Comparison of ENCODE assay signal across 9 cellular contexts in genomic region chr13:105363747-105364177, GRCh38.
DNase-seq lines count a peak whose midpoint lies in the region; ATAC-seq and TF ChIP-seq lines count a peak whose summit lies in the region.
"Had no signal": no experiment of that assay in that cellular context is flagged by ENCODE, and none has a peak within 500 bp of the region (broad histone marks: within the 10 kb centered on the region; RNA-seq: fewer than 3 reads in every experiment).

No MANE protein-coding gene starts in this region.

- DNase-seq in COLO829 (ENCODE audit: low spot score) (peak; percentile 22), NCI-H128 (lab: John Stamatoyannopoulos, UW; ENCODE audit: unreplicated experiment) (peak; percentile 58), left kidney (ENCODE audit: low read depth, low spot score) (peak; percentile 44), EL (no peak), RPMI8226 (no peak), NCI-H524 treated with DMSO at 0.1 percent for 48 hours (lab: John Stamatoyannopoulos, UW) (no peak)
- DNase-seq: activated naive CD8-positive, alpha-beta T cell treated with anti-CD3 and anti-CD28 coated beads for 36 hours had no signal

- ATAC-seq in SK-N-SH treated with all-trans-retinoic acid at 6 μM for 48 hours (no peak; the same call in 2 of the 3 replicates), HG03354 (IDR thresholded peaks at IDR 0.05; ENCODE audit: poor library complexity, severe bottlenecking, unreplicated experiment) (no peak)

TF ChIP-seq in SK-N-SH treated with all-trans-retinoic acid at 6 μM for 48 hours, 23 proteins besides CTCF, POLR2A, EP300 and RAD21:
- 0 out of 2 replicates have a peak, but pooled peaks have one; percentile 9 for TF ChIP-seq ISL1 (CRISPR knock-in tag; IDR thresholded peaks at IDR 0.05)
- no peak for TF ChIP-seq TOX (CRISPR knock-in tag; IDR thresholded peaks at IDR 0.05; ENCODE audit: borderline replicate concordance)
- TF ChIP-seq TSHZ2 (CRISPR knock-in tag; IDR thresholded peaks at IDR 0.05): peak; percentile 17; the same call in 1 of the 2 replicates

Comparison
In these comparisons a context has a peak if more than half of its experiments do, and no peak if none do; other contexts are left out.
1. DNase-seq: peak in COLO829 (single experiment), NCI-H128 (single experiment) and left kidney (single experiment); none in EL (single experiment), RPMI8226 (single experiment) and NCI-H524 treated with DMSO at 0.1 percent for 48 hours (single experiment).